27 cellular contexts compared by ENCODE assay signal in the genomic region with DNA sequence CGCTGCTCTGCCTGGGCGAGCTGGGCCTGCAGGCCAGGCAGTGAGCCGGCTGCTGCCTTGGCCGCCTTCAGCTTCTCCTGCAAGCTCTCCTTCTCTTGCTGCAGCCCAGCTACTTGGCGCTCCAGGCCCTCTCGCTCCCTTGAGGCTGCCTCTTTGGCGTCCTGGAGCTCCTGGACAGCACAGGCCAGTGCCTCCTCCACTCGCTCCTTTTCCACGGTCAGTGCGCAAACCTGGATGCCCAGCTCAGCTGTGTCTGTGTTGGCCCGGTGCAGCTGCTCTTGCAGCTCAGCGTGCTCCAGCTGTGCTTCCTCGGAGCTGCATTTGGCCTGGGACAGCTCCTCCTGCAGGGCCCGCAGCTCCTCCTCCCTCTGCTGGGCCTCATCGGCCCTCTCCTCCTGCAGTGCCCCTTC. TPM values are rescaled to one million over a fixed set of nuclear protein-coding genes. Genes with fewer than 3 reads are reported as not detected.
DNase-seq lines count a peak whose midpoint lies in the region; ATAC-seq, FAIRE-seq and TF ChIP-seq lines count a peak whose summit lies in the region.
"Had no signal": no experiment of that assay in that cellular context is flagged by ENCODE, and none has a peak within 500 bp of the region (broad histone marks: within the 10 kb centered on the region; RNA-seq: fewer than 3 reads in every experiment).

No MANE protein-coding gene starts in this region.

- H3K4me3 ChIP-seq in CD8-positive, alpha-beta T cell (ENCODE audit: low read depth, low read length), result no peak overlapping the region
- H3K4me3 ChIP-seq in GM23338 (no peak overlapping the region), choroid plexus epithelial cell (ENCODE audit: low read depth, low read length) (no peak overlapping the region), psoas muscle (peak overlapping the region; percentile 44)
- H3K4me3 ChIP-seq: breast epithelium, pancreas, smooth muscle cell had no signal

- TF ChIP-seq POLR2A in H54 (IDR thresholded peaks at IDR 0.05; ENCODE audit: low read depth, low read length), result no peak

- no peak for FAIRE-seq in H54 (lab: Jason Lieb, UNC)
- FAIRE-seq: kidney, pancreas had no signal

- peak overlapping the region; percentile 57 for H3K27ac Mint-ChIP-seq in CD8-positive, alpha-beta T cell
- H3K27ac Mint-ChIP-seq in GM23338, result no peak overlapping the region
- H3K27ac Mint-ChIP-seq: H9, naive B cell had no signal

- 32 to 51% (median 41%) methylated on average over 15 of the region's 15 CpGs for WGBS in psoas muscle, 3 donors

- H3K27me3 Mint-ChIP-seq in CD8-positive, alpha-beta T cell (ENCODE audit: low read depth), result no peaks in the 10 kb centered on the region
- peaks cover 2% of the 10 kb centered on the region for H3K27me3 Mint-ChIP-seq in GM23338 (ENCODE audit: insufficient read depth, low read depth, poor library complexity)
- H3K27me3 Mint-ChIP-seq: naive B cell; stimulated activated naive CD8-positive, alpha-beta T cell treated with anti-CD3 and anti-CD28 coated beads, Interleukin-15, amount 100 ng/mL, for 72 hours had no signal

- H2AFZ ChIP-seq in GM23338, result no peak overlapping the region

- intact Hi-C loops in CD8-positive, alpha-beta T cell (cut with DNase I, micrococcal nuclease), result no loop called here
- intact Hi-C loops in psoas muscle (cut with DNase I), result no loop called here

- peaks cover 51% of the 10 kb centered on the region for H3K36me3 ChIP-seq in CD8-positive, alpha-beta T cell (ENCODE audit: insufficient read depth, low read length)
- H3K36me3 ChIP-seq in GM23338 (ENCODE audit: insufficient read depth), result peaks cover 29% of the 10 kb centered on the region
- peaks cover 5 to 98% of the 10 kb centered on the region in 2 donors for H3K36me3 ChIP-seq in psoas muscle (ENCODE audit: insufficient read depth in 1 of 2, low read depth in 1 of 2)

- H3F3A ChIP-seq in GM23338 (replicated peaks; ENCODE audit: low read depth), result no peaks in the 10 kb centered on the region

- no peak overlapping the region for H3K27ac ChIP-seq in CD8-positive, alpha-beta T cell (ENCODE audit: low read depth, low read length)
- H3K27ac ChIP-seq in GM23338 (ENCODE audit: low read depth) (no peak overlapping the region), psoas muscle (peak overlapping the region; percentile 99)
- H3K27ac ChIP-seq: KMS-11, pancreas had no signal

- CTCF ChIA-PET in CD8-positive, alpha-beta T cell (lab: Charles Lee), result interaction anchor here (0.9 to 11.2 kb wide), 12 partner anchors 9 to 402 kb away, joined by 3 to 182 read pairs (median 6); no protein-coding TSS in a partner anchor

- POLR2A ChIA-PET in CD8-positive, alpha-beta T cell (lab: Charles Lee), result interaction anchor here (1.0 to 4.6 kb wide), 7 partner anchors 10 to 102 kb away, joined by 3 to 29 read pairs (median 5); partner anchors contain the start of genes CXCR6 and FYCO1

- no peak overlapping the region for H3K4me2 ChIP-seq in GM23338
- H3K4me2 ChIP-seq: KMS-11, smooth muscle cell had no signal

- H3K79me2 ChIP-seq in GM23338 (replicated peaks; ENCODE audit: insufficient read depth), result no peaks in the 10 kb centered on the region

- no peaks in the 10 kb centered on the region for H3K9me3 ChIP-seq in CD8-positive, alpha-beta T cell (ENCODE audit: low read length)
- H3K9me3 ChIP-seq in psoas muscle, result no peaks in the 10 kb centered on the region
- H3K9me3 ChIP-seq: breast epithelium, pancreas had no signal

- no peaks in the 10 kb centered on the region for H3K27me3 ChIP-seq in CD8-positive, alpha-beta T cell (ENCODE audit: insufficient read depth, low read length)
- H3K27me3 ChIP-seq in GM23338 (ENCODE audit: insufficient read depth) (no peaks in the 10 kb centered on the region), psoas muscle (ENCODE audit: insufficient read depth in 3 of 3, low read length in 2 of 3) (no peaks in the 10 kb centered on the region)
- H3K27me3 ChIP-seq: breast epithelium, pancreas had no signal

- peaks cover 79% of the 10 kb centered on the region for H3K4me1 Mint-ChIP-seq in CD8-positive, alpha-beta T cell (ENCODE audit: low read depth)
- H3K4me1 Mint-ChIP-seq in GM23338, result no peaks in the 10 kb centered on the region; the same call in 2 of the 3 replicates
- H3K4me1 Mint-ChIP-seq: H9 had no signal

- no peak for DNase-seq in CD8-positive, alpha-beta T cell
- peak; percentile 7 for DNase-seq in GM23338 (ENCODE audit: low spot score)
- DNase-seq in choroid plexus epithelial cell (ENCODE audit: low read depth), result no peak
- DNase-seq in psoas muscle, result peak in 1 of 2 donors; percentile 65
- DNase-seq in H54 (ENCODE audit: insufficient read length, low spot score), result no peak
- DNase-seq in DMS79 (lab: John Stamatoyannopoulos, UW), result no peak
- DNase-seq: activated CD4-positive, alpha-beta T cell treated with anti-CD3 and anti-CD28 coated beads, Interleukin-2, amount 50 U/mL, for 48 hours; activated T-cell treated with anti-CD3 and anti-CD28 coated beads, Interleukin-2, amount 50 U/mL, for 48 hours; COR-L47; foreskin fibroblast; H9; kidney; mesendoderm; naive B cell; NCI-H1930; NCI-H345; NCI-H82; pancreas; SHP77 treated with DMSO at 0.1 percent for 48 hours; stimulated activated CD4-positive, alpha-beta T cell treated with anti-CD3 and anti-CD28 coated beads, Interleukin-4, amount 100 ng/mL, for 1 hour; stimulated activated naive CD8-positive, alpha-beta T cell treated with anti-CD3 and anti-CD28 coated beads, Interleukin-15, amount 100 ng/mL, for 72 hours had no signal

- no peaks in the 10 kb centered on the region for H3K9me2 ChIP-seq in GM23338 (ENCODE audit: insufficient read depth)

- no peak for ATAC-seq in CD8-positive, alpha-beta T cell
- ATAC-seq in GM23338 (no peak), psoas muscle (peak in 3 of 4 donors; percentile 30 to 43 (median 36)), HG02970 (IDR thresholded peaks at IDR 0.05; ENCODE audit: low FRiP score, unreplicated experiment) (no peak), HG03439 (IDR thresholded peaks at IDR 0.05; ENCODE audit: unreplicated experiment) (no peak)
- ATAC-seq: pancreas had no signal

- H3K36me3 Mint-ChIP-seq in CD8-positive, alpha-beta T cell, result peaks cover 90% of the 10 kb centered on the region
- peaks cover 57% of the 10 kb centered on the region for H3K36me3 Mint-ChIP-seq in GM23338 (ENCODE audit: low read depth)

- no peak overlapping the region for H3K4me3 Mint-ChIP-seq in CD8-positive, alpha-beta T cell
- no peak overlapping the region for H3K4me3 Mint-ChIP-seq in GM23338
- H3K4me3 Mint-ChIP-seq: H9, naive B cell had no signal

- H4K20me1 ChIP-seq in GM23338 (replicated peaks; ENCODE audit: insufficient read depth), result no peaks in the 10 kb centered on the region; the same call in 1 of the 2 replicates

- peaks cover 33% of the 10 kb centered on the region for H3K4me1 ChIP-seq in CD8-positive, alpha-beta T cell (ENCODE audit: insufficient read depth, low read length)
- H3K4me1 ChIP-seq in GM23338 (ENCODE audit: insufficient read depth) (no peaks in the 10 kb centered on the region), psoas muscle (peaks cover 37% of the 10 kb centered on the region)
- H3K4me1 ChIP-seq: breast epithelium, pancreas had no signal

- H3K9me3 Mint-ChIP-seq in CD8-positive, alpha-beta T cell, result no peaks in the 10 kb centered on the region
- H3K9me3 Mint-ChIP-seq in GM23338, result no peaks in the 10 kb centered on the region
- H3K9me3 Mint-ChIP-seq: H9; naive B cell; stimulated activated naive CD8-positive, alpha-beta T cell treated with anti-CD3 and anti-CD28 coated beads, Interleukin-15, amount 100 ng/mL, for 72 hours had no signal

- no peak for TF ChIP-seq CTCF in CD8-positive, alpha-beta T cell (IDR thresholded peaks at IDR 0.05)
- TF ChIP-seq CTCF in GM23338 (conservative IDR thresholded peaks at IDR 0.05; ENCODE audit: low read depth in 2 of 2) (no peak), choroid plexus epithelial cell (conservative IDR thresholded peaks at IDR 0.05; ENCODE audit: low read depth, low read length) (peak; percentile 6), psoas muscle (IDR thresholded peaks at IDR 0.05) (no peak)

TF ChIP-seq in GM23338, 12 proteins besides CTCF, POLR2A, EP300 and RAD21:
- TF ChIP-seq ZNF114 (CRISPR knock-in tag; IDR thresholded peaks at IDR 0.05) (no peak), NANOG (IDR thresholded peaks at IDR 0.05; ENCODE audit: borderline replicate concordance) (no peak), JUNB (IDR thresholded peaks at IDR 0.05; ENCODE audit: unreplicated experiment) (no peak), EZH2phosphoT487 (IDR thresholded peaks at IDR 0.05; ENCODE audit: unreplicated experiment) (no peak), POLR2AphosphoS5 (IDR thresholded peaks at IDR 0.05; ENCODE audit: low read depth) (no peak)
- TF ChIP-seq, protein P1, sequence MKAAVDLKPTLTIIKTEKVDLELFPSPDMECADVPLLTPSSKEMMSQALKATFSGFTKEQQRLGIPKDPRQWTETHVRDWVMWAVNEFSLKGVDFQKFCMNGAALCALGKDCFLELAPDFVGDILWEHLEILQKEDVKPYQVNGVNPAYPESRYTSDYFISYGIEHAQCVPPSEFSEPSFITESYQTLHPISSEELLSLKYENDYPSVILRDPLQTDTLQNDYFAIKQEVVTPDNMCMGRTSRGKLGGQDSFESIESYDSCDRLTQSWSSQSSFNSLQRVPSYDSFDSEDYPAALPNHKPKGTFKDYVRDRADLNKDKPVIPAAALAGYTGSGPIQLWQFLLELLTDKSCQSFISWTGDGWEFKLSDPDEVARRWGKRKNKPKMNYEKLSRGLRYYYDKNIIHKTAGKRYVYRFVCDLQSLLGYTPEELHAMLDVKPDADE (IDR thresholded peaks at IDR 0.05), result no peak

RNA-seq across cellular contexts. Expression of gene CXCR6, which starts 23.1 kb away (rescaled TPM):
- total RNA-seq in CD8-positive, alpha-beta T cell, result 10 to 100 TPM in 1 of 2 experiments, 1 to 10 TPM in 1; 9.2 to 11.0 TPM
- total RNA-seq in GM23338 (2014; rRNA removed; shearing (Covaris generic)), result not detected in 2 replicates
- polyA plus RNA-seq in GM23338 (2016; fragmentation: Nextera tagmentation; extraction: Ambion mirVana), result 0.10 and 0.24 TPM in 2 replicates
- total RNA-seq in psoas muscle, result under 1 TPM in 1 of 4 donors, not detected in 3; 0.50 TPM
- under 1 TPM in 2 of 3 donors, not detected in 1; 0.05 to 0.10 TPM for polyA plus RNA-seq in psoas muscle
- total RNA-seq: epithelial cell of proximal tubule, H9 had no signal

RNA-seq across cellular contexts. Expression of gene FYCO1, which starts 29.2 kb away (rescaled TPM):
- 10 to 100 TPM; 16.6 to 16.7 TPM for total RNA-seq in CD8-positive, alpha-beta T cell
- 17.2 and 19.1 TPM in 2 replicates for total RNA-seq in GM23338 (2014; rRNA removed; shearing (Covaris generic))
- 3.8 and 4.5 TPM in 2 replicates for polyA plus RNA-seq in GM23338 (2016; fragmentation: Nextera tagmentation; extraction: Ambion mirVana)
- 100 to 1,000 TPM in 3 of 4 donors, 10 to 100 TPM in 1; 60.1 to 129 (median 115) TPM for total RNA-seq in psoas muscle
- 10 to 100 TPM; 14.0 to 68.3 (median 40.0) TPM for polyA plus RNA-seq in psoas muscle

Comparison
In these comparisons a context has a peak if more than half of its experiments do, and no peak if none do; other contexts are left out.
1. ATAC-seq: peak in psoas muscle (3 of 4); none in CD8-positive, alpha-beta T cell (single experiment), GM23338 (single experiment), HG02970 (single experiment) and HG03439 (single experiment).
2. RNA of gene CXCR6, which starts 23.1 kb away (total RNA-seq): 9.2 to 11.0 TPM in CD8-positive, alpha-beta T cell; 0.50 TPM in psoas muscle and not detected in GM23338; every median in the first group is over 4 times any median in the second.